Comparison of ENCODE assay signal across 12 cellular contexts in the genomic region with DNA sequence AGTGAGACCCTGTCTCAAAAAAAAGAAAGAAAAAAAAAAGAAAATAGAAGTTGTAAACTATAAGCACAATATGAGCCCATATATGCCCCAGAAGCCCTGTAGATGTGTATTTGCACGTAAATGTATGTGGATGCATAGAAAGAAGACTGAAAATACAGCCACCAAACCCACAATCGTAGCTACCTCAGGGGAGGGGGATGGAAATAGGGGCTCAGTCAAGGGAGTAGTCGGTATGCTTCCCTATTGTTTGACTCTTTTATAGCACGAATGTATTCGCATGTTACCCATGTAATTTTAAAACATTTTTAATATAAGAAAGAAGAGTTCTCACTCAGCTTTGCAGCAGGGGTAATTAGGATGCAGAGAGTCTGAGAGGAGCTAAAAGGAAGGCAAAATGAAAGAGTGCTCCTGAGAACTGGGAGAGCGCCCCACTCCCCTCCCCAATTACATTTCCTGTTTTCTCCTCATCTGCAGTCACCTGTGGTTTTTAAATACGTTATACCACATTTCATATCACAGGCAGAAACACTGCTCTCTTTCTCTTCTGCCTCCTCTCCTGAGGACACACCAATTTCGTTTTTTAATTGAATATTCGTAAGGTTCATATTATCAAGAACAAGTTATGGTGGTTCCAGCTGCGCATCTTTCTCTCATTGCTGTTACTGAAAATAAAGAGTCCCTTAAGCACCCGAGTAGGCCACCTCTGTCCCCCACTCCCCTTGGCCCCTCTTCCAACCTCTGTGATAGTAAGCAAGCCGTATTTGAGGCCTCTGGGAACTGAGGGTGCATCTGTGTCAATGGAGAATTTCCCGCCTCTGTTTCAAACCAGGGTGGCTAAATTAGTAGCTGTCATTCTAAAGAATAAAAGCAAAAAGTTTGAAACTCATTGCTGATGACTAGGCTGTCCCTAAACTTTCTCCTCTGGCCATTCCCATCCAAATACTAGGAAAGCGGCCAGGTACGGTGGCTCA. TPM values are rescaled to one million over a fixed set of nuclear protein-coding genes. Genes with fewer than 3 reads are reported as not detected.
DNase-seq lines count a peak whose midpoint lies in the region; ATAC-seq, FAIRE-seq and TF ChIP-seq lines count a peak whose summit lies in the region.
"Had no signal": no experiment of that assay in that cellular context is flagged by ENCODE, and none has a peak within 500 bp of the region (broad histone marks: within the 10 kb centered on the region; RNA-seq: fewer than 3 reads in every experiment).

No MANE protein-coding gene starts in this region.

- H3K9me3 Mint-ChIP-seq in activated naive CD4-positive, alpha-beta T cell treated with anti-CD3 and anti-CD28 coated beads, Interleukin-2, amount 50 U/mL, for 24 hours = no peaks in the 10 kb centered on the region

- ATAC-seq in A549 (no peak), GM18511 (IDR thresholded peaks at IDR 0.05; ENCODE audit: unreplicated experiment) (peak; percentile 40), HG03442 (IDR thresholded peaks at IDR 0.05; ENCODE audit: unreplicated experiment) (no peak)
- ATAC-seq: psoas muscle had no signal

- intact Hi-C loops in breast epithelium (cut with DNase I; ENCODE audit: low total_unique reads) = no loop called here

- H3K27me3 ChIP-seq in HL-60 (ENCODE audit: insufficient read depth, poor library complexity, severe bottlenecking) (no peaks in the 10 kb centered on the region), brain microvascular endothelial cell (replicated peaks) (no peaks in the 10 kb centered on the region), breast epithelium (peaks cover 0 to 4% of the 10 kb centered on the region in 2 donors)

- H3K4me3 ChIP-seq in A549 (no peak overlapping the region), HL-60 (replicated peaks; ENCODE audit: insufficient read depth, low read length) (no peak overlapping the region), brain microvascular endothelial cell (ENCODE audit: low read depth, low read length) (no peak overlapping the region), breast epithelium (no peak overlapping the region)
- H3K4me3 ChIP-seq: psoas muscle had no signal

- no peak overlapping the region for H3K27ac ChIP-seq in A549
- H3K27ac ChIP-seq in HL-60 (replicated peaks) = peak overlapping the region; percentile 94
- H3K27ac ChIP-seq in brain microvascular endothelial cell = no peak overlapping the region
- H3K27ac ChIP-seq in breast epithelium = no peak overlapping the region
- H3K27ac ChIP-seq: psoas muscle had no signal

- H3K4me2 ChIP-seq in A549 = no peak overlapping the region

- peak overlapping the region; percentile 97 for H3K27ac Mint-ChIP-seq in activated naive CD4-positive, alpha-beta T cell treated with anti-CD3 and anti-CD28 coated beads, Interleukin-2, amount 50 U/mL, for 24 hours

- peak overlapping the region; percentile 83 for H3K4me3 Mint-ChIP-seq in activated naive CD4-positive, alpha-beta T cell treated with anti-CD3 and anti-CD28 coated beads, Interleukin-2, amount 50 U/mL, for 24 hours

- TF ChIP-seq POLR2A in A549 (IDR thresholded peaks at IDR 0.05; ENCODE audit: low read length) (no peak), breast epithelium (IDR thresholded peaks at IDR 0.05) (no peak)

- H3K36me3 Mint-ChIP-seq in activated naive CD4-positive, alpha-beta T cell treated with anti-CD3 and anti-CD28 coated beads, Interleukin-2, amount 50 U/mL, for 24 hours = peaks cover 5% of the 10 kb centered on the region

- TF ChIP-seq CTCF in A549 (IDR thresholded peaks at IDR 0.05) = no peak
- no peak for TF ChIP-seq CTCF in HL-60 (IDR thresholded peaks at IDR 0.05; ENCODE audit: insufficient read depth, low read length)
- no peak for TF ChIP-seq CTCF in brain microvascular endothelial cell (IDR thresholded peaks at IDR 0.05; ENCODE audit: low read depth, low read length, missing control alignments)
- no peak for TF ChIP-seq CTCF in breast epithelium (IDR thresholded peaks at IDR 0.05)

- DNase-seq in A549 (ENCODE audit: low read depth in 1 of 2, low spot score in 1 of 2) (no peak), HL-60 (ENCODE audit: low read depth in 1 of 2, low spot score in 1 of 2) (peak in 1 of 2 experiments; percentile 70), brain microvascular endothelial cell (no peak), breast epithelium (ENCODE audit: low spot score in 2 of 2) (no peak), pons (ENCODE audit: low spot score) (no peak)
- DNase-seq: NCI-H1092 treated with DMSO at 0.1 percent for 48 hours, psoas muscle had no signal

- H3K36me3 ChIP-seq in brain microvascular endothelial cell (replicated peaks) = no peaks in the 10 kb centered on the region
- no peaks in the 10 kb centered on the region for H3K36me3 ChIP-seq in breast epithelium

- no peaks in the 10 kb centered on the region for H3K9me3 ChIP-seq in A549
- H3K9me3 ChIP-seq in breast epithelium = no peaks in the 10 kb centered on the region
- H3K9me3 ChIP-seq: psoas muscle had no signal

- WGBS in A549 (ENCODE audit: missing lambda C conversion rate) = 78% methylated on average over 15 of the region's 15 CpGs

- CTCF ChIA-PET in A549 (lab: Yijun Ruan, JAX) = no interaction called here

- H3K27me3 Mint-ChIP-seq in activated naive CD4-positive, alpha-beta T cell treated with anti-CD3 and anti-CD28 coated beads, Interleukin-2, amount 50 U/mL, for 24 hours = no peaks in the 10 kb centered on the region

- TF ChIP-seq RAD21 in A549 (conservative IDR thresholded peaks at IDR 0.05 in 1 of 2, IDR thresholded peaks at IDR 0.05 in 1 of 2) = no peak

- no peak for TF ChIP-seq EP300 in A549 (IDR thresholded peaks at IDR 0.05)

- no peaks in the 10 kb centered on the region for H3K4me1 ChIP-seq in A549
- H3K4me1 ChIP-seq in breast epithelium = peaks cover 0 to 3% of the 10 kb centered on the region in 2 donors
- H3K4me1 ChIP-seq: psoas muscle had no signal

- POLR2A ChIA-PET in A549 (lab: Yijun Ruan, JAX) = no interaction called here

- peak; percentile 49 for FAIRE-seq in A549 (lab: Jason Lieb, UNC)
- FAIRE-seq: bronchial epithelial cell, H54 had no signal

- in situ Hi-C loops in brain microvascular endothelial cell (cut with HindIII; ENCODE audit: low pct_ligation_motif_present, low sequenced_read_pairs) = no loop called here

- H3K4me1 Mint-ChIP-seq in activated naive CD4-positive, alpha-beta T cell treated with anti-CD3 and anti-CD28 coated beads, Interleukin-2, amount 50 U/mL, for 24 hours = peaks cover 64% of the 10 kb centered on the region

TF ChIP-seq in A549, 52 proteins besides CTCF, POLR2A, EP300 and RAD21:
- TF ChIP-seq EHMT2 (IDR thresholded peaks at IDR 0.05; ENCODE audit: low read depth) (no peak), SREBF2 (IDR thresholded peaks at IDR 0.05) (no peak), RARB (CRISPR knock-in tag; IDR thresholded peaks at IDR 0.05) (no peak), RNF2 (IDR thresholded peaks at IDR 0.05; ENCODE audit: borderline replicate concordance, low read depth) (no peak)
- TF ChIP-seq, protein P1, sequence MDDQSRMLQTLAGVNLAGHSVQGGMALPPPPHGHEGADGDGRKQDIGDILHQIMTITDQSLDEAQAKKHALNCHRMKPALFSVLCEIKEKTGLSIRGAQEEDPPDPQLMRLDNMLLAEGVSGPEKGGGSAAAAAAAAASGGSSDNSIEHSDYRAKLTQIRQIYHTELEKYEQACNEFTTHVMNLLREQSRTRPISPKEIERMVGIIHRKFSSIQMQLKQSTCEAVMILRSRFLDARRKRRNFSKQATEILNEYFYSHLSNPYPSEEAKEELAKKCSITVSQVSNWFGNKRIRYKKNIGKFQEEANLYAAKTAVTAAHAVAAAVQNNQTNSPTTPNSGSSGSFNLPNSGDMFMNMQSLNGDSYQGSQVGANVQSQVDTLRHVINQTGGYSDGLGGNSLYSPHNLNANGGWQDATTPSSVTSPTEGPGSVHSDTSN (IDR thresholded peaks at IDR 0.05) = no peak

RNA-seq across cellular contexts. Expression of a gene that starts 10.7 kb away (rescaled TPM):
- polyA plus RNA-seq in A549 (2011; rRNA removed) (15.2 and 16.3 TPM in 2 replicates), A549 (2017; fragmentation: RNase III; extraction: RNeasy Plus Mini Kit Qiagen cat#74134 plus additional on column Dnase treatment) (10.7 to 14.1 TPM (median 12.9 TPM) in 3 replicates)
- 10.6 and 11.9 TPM in 2 replicates for polyA plus RNA-seq in A549 (2012; cell fraction: cytosol; rRNA removed)
- polyA plus RNA-seq in A549 (2012; cell fraction: nucleus; rRNA removed) = 9.1 and 9.5 TPM in 2 replicates
- 19.3 and 21.6 TPM in 2 replicates for polyA minus RNA-seq in A549 (2011; rRNA and poly(A)+ RNA removed)
- total RNA-seq in breast epithelium = 10 to 100 TPM; 13.1 to 29.2 (median 23.3) TPM
